9 cellular contexts compared by ENCODE assay signal in the genomic region with DNA sequence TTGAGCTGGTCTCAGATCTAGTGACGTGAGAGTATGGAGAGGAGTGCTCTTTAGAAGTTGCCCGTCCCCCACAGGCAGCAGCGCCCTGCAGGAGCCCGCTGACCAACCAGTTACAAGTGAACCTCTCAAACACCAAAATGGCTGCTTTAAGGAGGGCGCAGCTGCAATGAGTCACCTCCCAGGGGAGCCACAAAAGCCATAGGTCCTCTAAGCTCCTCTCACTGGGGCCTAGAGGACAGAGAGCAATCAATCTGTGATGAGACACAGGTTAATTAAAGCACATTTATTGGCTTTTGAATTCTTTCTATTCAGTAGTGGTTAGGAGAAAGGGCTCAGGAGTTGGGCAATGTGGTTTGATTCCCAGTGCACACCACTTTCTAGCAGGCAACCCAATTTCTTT.
A peak's percentile ranks its signal among the peaks of the same experiment; 100 is the strongest.
DNase-seq lines count a peak whose midpoint lies in the region; ATAC-seq and TF ChIP-seq lines count a peak whose summit lies in the region.
"Had no signal": no experiment of that assay in that cellular context is flagged by ENCODE, and none has a peak within 500 bp of the region (broad histone marks: within the 10 kb centered on the region; RNA-seq: fewer than 3 reads in every experiment).

No MANE protein-coding gene starts in this region.

- DNase-seq in ELF-1 (ENCODE audit: low read depth, low spot score) (peak; percentile 18), NCI-H2107 (lab: John Stamatoyannopoulos, UW) (peak; percentile 95), fibroblast of mammary gland (ENCODE audit: low read depth) (peak; percentile 55), NCI-H446 treated with DMSO at 0.1 percent for 48 hours (lab: John Stamatoyannopoulos, UW) (no peak)
- DNase-seq in activated T-cell treated with anti-CD3 and anti-CD28 coated beads, Interleukin-2, amount 50 U/mL, for 48 hours: no peak
- DNase-seq: amygdala, NCI-H526 treated with DMSO at 0.1 percent for 48 hours had no signal

- no peak for TF ChIP-seq CTCF in fibroblast of mammary gland (conservative IDR thresholded peaks at IDR 0.05; ENCODE audit: control insufficient read depth, insufficient read depth, low read depth, low read length)

- ATAC-seq in HG03135 (IDR thresholded peaks at IDR 0.05; ENCODE audit: unreplicated experiment): no peak

- no peak overlapping the region for H3K4me3 ChIP-seq in fibroblast of mammary gland (ENCODE audit: control insufficient read depth, low read depth, low read length)
- H3K4me3 ChIP-seq: upper lobe of left lung had no signal

Comparison
In these comparisons a context has a peak if more than half of its experiments do, and no peak if none do; other contexts are left out.
1. DNase-seq: peak in ELF-1 (single experiment), NCI-H2107 (single experiment) and fibroblast of mammary gland (single experiment); none in NCI-H446 treated with DMSO at 0.1 percent for 48 hours (single experiment) and activated T-cell treated with anti-CD3 and anti-CD28 coated beads, Interleukin-2, amount 50 U/mL, for 48 hours (0 of 2).